ENCODE assay signal across 17 cellular contexts in the genomic region with DNA sequence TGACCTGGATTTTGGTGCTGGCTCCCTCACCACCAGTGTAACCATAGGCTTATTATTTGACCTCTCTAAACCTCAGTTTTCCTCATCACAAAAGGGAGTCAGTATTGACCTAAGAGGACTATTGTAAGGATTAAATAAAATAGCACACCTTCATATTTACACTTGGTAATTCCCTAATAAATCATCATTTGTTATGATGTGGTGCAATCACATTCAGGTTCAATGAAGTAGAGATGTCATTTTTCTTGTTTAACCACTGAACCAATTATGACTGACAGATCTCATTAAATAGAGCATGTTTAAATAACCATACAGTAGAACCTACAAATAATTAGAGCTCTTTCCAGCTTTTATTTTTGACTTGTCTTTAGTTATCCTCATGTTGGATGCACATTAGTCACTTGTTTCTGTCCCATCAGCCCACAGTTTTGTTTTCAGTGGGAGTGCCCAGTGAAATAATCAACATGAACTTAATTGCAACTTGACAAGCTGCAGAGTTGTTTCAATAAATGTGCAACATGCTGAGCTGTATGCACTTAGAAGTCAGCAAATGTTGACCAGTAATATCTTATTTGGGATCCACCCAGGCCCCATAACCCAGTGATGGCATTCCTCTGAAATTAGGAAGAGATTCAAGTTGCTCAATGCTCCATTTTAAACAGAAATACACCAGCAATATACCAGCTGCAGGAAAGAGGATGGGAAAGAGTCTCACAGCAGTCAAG.
A peak's percentile ranks its signal among the peaks of the same experiment; 100 is the strongest.
DNase-seq lines count a peak whose midpoint lies in the region; ATAC-seq and TF ChIP-seq lines count a peak whose summit lies in the region.
"Had no signal": no experiment of that assay in that cellular context is flagged by ENCODE, and none has a peak within 500 bp of the region (broad histone marks: within the 10 kb centered on the region; RNA-seq: fewer than 3 reads in every experiment).

No MANE protein-coding gene starts in this region.

- H3K4me3 ChIP-seq in AG10803 (ENCODE audit: low read length) (no peak overlapping the region), IMR-90 (ENCODE audit: insufficient read depth, low read depth, low read length) (no peak overlapping the region), adipocyte (ENCODE audit: low read length) (no peak overlapping the region), fibroblast of villous mesenchyme (ENCODE audit: low read depth, low read length) (no peak overlapping the region)
- H3K4me3 ChIP-seq: A549, GM12878, SJSA1 had no signal

- H2AK9ac ChIP-seq in IMR-90 (replicated peaks; ENCODE audit: low read depth, low read length, poor library complexity): no peak overlapping the region

- no peak overlapping the region; the same call in 1 of the 2 replicates for H2BK120ac ChIP-seq in IMR-90 (ENCODE audit: low read depth, low read length)

- intact Hi-C loops in IMR-90 (cut with micrococcal nuclease): no loop called here

- TF ChIP-seq CTCF in AG10803 (conservative IDR thresholded peaks at IDR 0.05; ENCODE audit: low read length) (no peak), IMR-90 (conservative IDR thresholded peaks at IDR 0.05; ENCODE audit: low read depth, low read length) (no peak), fibroblast of villous mesenchyme (IDR thresholded peaks at IDR 0.05; ENCODE audit: insufficient read depth, low read depth, low read length) (no peak)

- POLR2A ChIA-PET in IMR-90 (lab: Charles Lee; ENCODE audit: unreplicated experiment): no interaction called here

- no peak overlapping the region for H3K23ac ChIP-seq in IMR-90 (ENCODE audit: low read depth, low read length)

- H3K9me3 ChIP-seq in IMR-90 (ENCODE audit: control insufficient read depth, insufficient read depth, low read length): no peaks in the 10 kb centered on the region
- H3K9me3 ChIP-seq in adipocyte (ENCODE audit: control insufficient read depth, low read length): no peaks in the 10 kb centered on the region
- H3K9me3 ChIP-seq: A549, BE2C, SJSA1 had no signal

- no peak overlapping the region for H4K5ac ChIP-seq in IMR-90 (ENCODE audit: low read depth, low read length)

- H3K9me1 ChIP-seq in IMR-90 (ENCODE audit: insufficient read depth, low read length): no peaks in the 10 kb centered on the region; the same call in 1 of the 2 replicates

- H3K9ac ChIP-seq in IMR-90 (ENCODE audit: low read depth, low read length) (no peak overlapping the region), adipocyte (ENCODE audit: low read length) (no peak overlapping the region)

- peak overlapping the region; percentile 62; the same call in 1 of the 2 replicates for H3K14ac ChIP-seq in IMR-90 (replicated peaks; ENCODE audit: low read depth, low read length)

- no peak overlapping the region for H3K4me3 Mint-ChIP-seq in natural killer cell treated with Interleukin-12 subunit alpha and Interleukin-12 subunit beta and Interleukin-15 and Interleukin-18, amount 100 ng/mL, for 72 hours
- no peak overlapping the region for H3K4me3 Mint-ChIP-seq in stimulated activated effector memory CD8-positive, alpha-beta T cell treated with anti-CD3 and anti-CD28 coated beads, Interleukin-12 subunit alpha, Interleukin-12 subunit beta, amount 100 ng/mL, for 72 hours
- H3K4me3 Mint-ChIP-seq: CD8-positive, alpha-beta T cell had no signal

- no peak overlapping the region for H3K4me2 ChIP-seq in IMR-90 (ENCODE audit: low read depth, low read length)
- H3K4me2 ChIP-seq: A549 had no signal

- H3K27me3 ChIP-seq in IMR-90 (ENCODE audit: control insufficient read depth, insufficient read depth, low read length) (no peaks in the 10 kb centered on the region), adipocyte (replicated peaks; ENCODE audit: control insufficient read depth, insufficient read depth, low read length) (no peaks in the 10 kb centered on the region)
- H3K27me3 ChIP-seq: BE2C, SJSA1 had no signal

- dilution Hi-C loops in IMR-90 (cut with HindIII; ENCODE audit: low sequenced_read_pairs, unreplicated experiment): no loop called here

- no peak overlapping the region for H3K18ac ChIP-seq in IMR-90 (ENCODE audit: low read depth, low read length)

- peak; percentile 59 for DNase-seq in AG10803 (ENCODE audit: low read depth)
- DNase-seq in IMR-90: no peak
- DNase-seq in adipocyte (ENCODE audit: low read depth): peak; percentile 50
- peak; percentile 81 for DNase-seq in fibroblast of villous mesenchyme (ENCODE audit: low read depth)
- no peak for DNase-seq in natural killer cell treated with Interleukin-12 subunit alpha and Interleukin-12 subunit beta and Interleukin-15 and Interleukin-18, amount 100 ng/mL, for 72 hours (ENCODE audit: low spot score)
- DNase-seq in ACHN: no peak
- DNase-seq in stimulated activated effector memory CD8-positive, alpha-beta T cell treated with anti-CD3 and anti-CD28 coated beads, Interleukin-12 subunit alpha, Interleukin-12 subunit beta, amount 100 ng/mL, for 72 hours (ENCODE audit: low spot score in 2 of 2): no peak
- DNase-seq: BE2C; CD8-positive, alpha-beta T cell; NCI-H1436 treated with DMSO at 0.1 percent for 48 hours; NCI-H2107; OCI-M1; SW 1271 had no signal

- H3K9me3 Mint-ChIP-seq in natural killer cell treated with Interleukin-12 subunit alpha and Interleukin-12 subunit beta and Interleukin-15 and Interleukin-18, amount 100 ng/mL, for 72 hours: peaks cover 10% of the 10 kb centered on the region
- peaks cover 3% of the 10 kb centered on the region for H3K9me3 Mint-ChIP-seq in stimulated activated effector memory CD8-positive, alpha-beta T cell treated with anti-CD3 and anti-CD28 coated beads, Interleukin-12 subunit alpha, Interleukin-12 subunit beta, amount 100 ng/mL, for 72 hours
- H3K9me3 Mint-ChIP-seq: CD8-positive, alpha-beta T cell had no signal

- no peaks in the 10 kb centered on the region for H4K20me1 ChIP-seq in IMR-90 (ENCODE audit: insufficient read depth, low read length)

- H3K36me3 ChIP-seq in IMR-90 (ENCODE audit: control insufficient read depth, insufficient read depth, low read length): no peaks in the 10 kb centered on the region
- no peaks in the 10 kb centered on the region for H3K36me3 ChIP-seq in adipocyte (ENCODE audit: control insufficient read depth, insufficient read depth, low read length, severe bottlenecking)
- H3K36me3 ChIP-seq: BE2C, SJSA1 had no signal

- H3K27ac Mint-ChIP-seq in natural killer cell treated with Interleukin-12 subunit alpha and Interleukin-12 subunit beta and Interleukin-15 and Interleukin-18, amount 100 ng/mL, for 72 hours: no peak overlapping the region
- H3K27ac Mint-ChIP-seq in stimulated activated effector memory CD8-positive, alpha-beta T cell treated with anti-CD3 and anti-CD28 coated beads, Interleukin-12 subunit alpha, Interleukin-12 subunit beta, amount 100 ng/mL, for 72 hours: no peak overlapping the region
- H3K27ac Mint-ChIP-seq: CD8-positive, alpha-beta T cell had no signal

- H3K4me1 Mint-ChIP-seq in natural killer cell treated with Interleukin-12 subunit alpha and Interleukin-12 subunit beta and Interleukin-15 and Interleukin-18, amount 100 ng/mL, for 72 hours (ENCODE audit: low read depth in 2 of 2): no peaks in the 10 kb centered on the region
- H3K4me1 Mint-ChIP-seq in stimulated activated effector memory CD8-positive, alpha-beta T cell treated with anti-CD3 and anti-CD28 coated beads, Interleukin-12 subunit alpha, Interleukin-12 subunit beta, amount 100 ng/mL, for 72 hours: no peaks in the 10 kb centered on the region

- H3K56ac ChIP-seq in IMR-90 (ENCODE audit: extremely low read depth, insufficient read depth, low read length): no peak overlapping the region

- no peak overlapping the region for H2BK5ac ChIP-seq in IMR-90 (ENCODE audit: low read depth, low read length, poor library complexity, severe bottlenecking)

- no peak overlapping the region for H2AFZ ChIP-seq in IMR-90 (replicated peaks; ENCODE audit: low read length, poor library complexity)

- no peak for TF ChIP-seq RAD21 in IMR-90 (IDR thresholded peaks at IDR 0.05; ENCODE audit: low read length)

- no TSS peak for BruUV-seq in IMR-90 (replicated peaks; lab: Mats Ljungman, UMichigan)

- H2BK15ac ChIP-seq in IMR-90 (ENCODE audit: low read depth, low read length): no peak overlapping the region; the same call in 2 of the 3 replicates

- H3K79me1 ChIP-seq in IMR-90 (ENCODE audit: low read depth in 1 of 2, low read length in 2 of 2): no peaks in the 10 kb centered on the region

- no peak overlapping the region for H2BK20ac ChIP-seq in IMR-90 (ENCODE audit: low read depth, low read length)

- H3K4me1 ChIP-seq in IMR-90 (ENCODE audit: control insufficient read depth, insufficient read depth, low read length) (peaks cover 5% of the 10 kb centered on the region), adipocyte (ENCODE audit: control insufficient read depth, insufficient read depth, low read length) (peaks cover 17% of the 10 kb centered on the region)
- H3K4me1 ChIP-seq: SJSA1 had no signal

- no peaks in the 10 kb centered on the region for H3K36me3 Mint-ChIP-seq in natural killer cell treated with Interleukin-12 subunit alpha and Interleukin-12 subunit beta and Interleukin-15 and Interleukin-18, amount 100 ng/mL, for 72 hours
- H3K36me3 Mint-ChIP-seq in stimulated activated effector memory CD8-positive, alpha-beta T cell treated with anti-CD3 and anti-CD28 coated beads, Interleukin-12 subunit alpha, Interleukin-12 subunit beta, amount 100 ng/mL, for 72 hours: no peaks in the 10 kb centered on the region
- H3K36me3 Mint-ChIP-seq: CD8-positive, alpha-beta T cell had no signal

- H4K8ac ChIP-seq in IMR-90 (ENCODE audit: low read depth in 2 of 2, low read length in 2 of 2): no peak overlapping the region

- ATAC-seq in IMR-90 (ENCODE audit: low read depth) (peak; percentile 29; the same call in 1 of the 2 replicates), HG02938 (IDR thresholded peaks at IDR 0.05; ENCODE audit: unreplicated experiment) (no peak)
- no peak for ATAC-seq in natural killer cell treated with Interleukin-12 subunit alpha and Interleukin-12 subunit beta and Interleukin-15 and Interleukin-18, amount 100 ng/mL, for 72 hours
- no peak for ATAC-seq in stimulated activated effector memory CD8-positive, alpha-beta T cell treated with anti-CD3 and anti-CD28 coated beads, Interleukin-12 subunit alpha, Interleukin-12 subunit beta, amount 100 ng/mL, for 72 hours
- ATAC-seq: A549; CD8-positive, alpha-beta T cell; GM12878 had no signal

- no peak overlapping the region for H2AK5ac ChIP-seq in IMR-90 (ENCODE audit: low read depth, low read length)

- H4K91ac ChIP-seq in IMR-90 (ENCODE audit: insufficient read depth, low read depth, low read length): no peak overlapping the region

- H3K27ac ChIP-seq in IMR-90 (ENCODE audit: insufficient read depth, low read length): no peak overlapping the region
- H3K27ac ChIP-seq: A549, SJSA1 had no signal

- TF ChIP-seq POLR2A in IMR-90 (IDR thresholded peaks at IDR 0.05; ENCODE audit: low read depth, low read length): no peak

- no peak overlapping the region for H3K4ac ChIP-seq in IMR-90 (ENCODE audit: low read depth, low read length)

- H3K27me3 Mint-ChIP-seq in natural killer cell treated with Interleukin-12 subunit alpha and Interleukin-12 subunit beta and Interleukin-15 and Interleukin-18, amount 100 ng/mL, for 72 hours: no peaks in the 10 kb centered on the region

- CTCF ChIA-PET in IMR-90 (lab: Yijun Ruan, JAX): no interaction called here

- in situ Hi-C loops in IMR-90 (cut with MboI; ENCODE audit: low sequenced_read_pairs): no loop called here
- in situ Hi-C loops in ACHN (cut with HindIII; ENCODE audit: low pct_ligation_motif_present, low pct_unique_long_range_greater_than_20kb, low sequenced_read_pairs): no loop called here

Comparison
In these comparisons a context has a peak if more than half of its experiments do, and no peak if none do; other contexts are left out.
1. DNase-seq: peak in AG10803 (single experiment), adipocyte (single experiment) and fibroblast of villous mesenchyme (single experiment); none in IMR-90 (single experiment), natural killer cell treated with Interleukin-12 subunit alpha and Interleukin-12 subunit beta and Interleukin-15 and Interleukin-18, amount 100 ng/mL, for 72 hours (single experiment), ACHN (single experiment) and stimulated activated effector memory CD8-positive, alpha-beta T cell treated with anti-CD3 and anti-CD28 coated beads, Interleukin-12 subunit alpha, Interleukin-12 subunit beta, amount 100 ng/mL, for 72 hours (0 of 2).